1 cellular context compared by ENCODE assay signal in genomic region chr10:124417846-124418725, GRCh38.
A peak's percentile ranks its signal among the peaks of the same experiment; 100 is the strongest.
TF ChIP-seq lines count a peak whose summit lies in the region.

No MANE protein-coding gene starts in this region.

TF ChIP-seq in HepG2, 621 proteins besides CTCF, POLR2A, EP300 and RAD21 (continued from another document):
- no peak for TF ChIP-seq ZBED4 (CRISPR knock-in tag; IDR thresholded peaks at IDR 0.05; ENCODE audit: borderline replicate concordance)
- TF ChIP-seq HOXD1 (CRISPR knock-in tag; IDR thresholded peaks at IDR 0.05) = no peak
- TF ChIP-seq ZNF275 (CRISPR knock-in tag; IDR thresholded peaks at IDR 0.05; ENCODE audit: borderline replicate concordance) = no peak
- no peak for TF ChIP-seq POLR2AphosphoS2 (IDR thresholded peaks at IDR 0.05; ENCODE audit: low read depth, low read length)
- TF ChIP-seq GTF3A (CRISPR knock-in tag; conservative IDR thresholded peaks at IDR 0.05) = no peak
- TF ChIP-seq PRMT3 (CRISPR knock-in tag; IDR thresholded peaks at IDR 0.05; ENCODE audit: borderline replicate concordance, low read depth) = peak; percentile 40; the same call in 1 of the 2 replicates
- TF ChIP-seq MYC (CRISPR knock-in tag; IDR thresholded peaks at IDR 0.05; ENCODE audit: borderline replicate concordance) = peak; percentile 46; the same call in 1 of the 2 replicates
- TF ChIP-seq ZFAT (CRISPR knock-in tag; conservative IDR thresholded peaks at IDR 0.05) = no peak
- TF ChIP-seq ZBTB43 (CRISPR knock-in tag; conservative IDR thresholded peaks at IDR 0.05) = no peak
- TF ChIP-seq ZNF788 (CRISPR knock-in tag; IDR thresholded peaks at IDR 0.05; ENCODE audit: borderline replicate concordance) = peak; percentile 25; the same call in 1 of the 2 replicates
- TF ChIP-seq SRSF4 (IDR thresholded peaks at IDR 0.05; ENCODE audit: low read depth, low read length, poor library complexity, severe bottlenecking) = no peak
- 0 out of 2 replicates have a peak, but pooled peaks have one; percentile 6 for TF ChIP-seq ETS1 (CRISPR knock-in tag; IDR thresholded peaks at IDR 0.05)
- TF ChIP-seq HDAC2 (CRISPR knock-in tag; IDR thresholded peaks at IDR 0.05) = 0 out of 2 replicates have a peak, but pooled peaks have one; percentile 10
- TF ChIP-seq ZBTB7B (CRISPR knock-in tag; IDR thresholded peaks at IDR 0.05) = 0 out of 2 replicates have a peak, but pooled peaks have one; percentile 44
- no peak for TF ChIP-seq MXI1 (IDR thresholded peaks at IDR 0.05; ENCODE audit: borderline replicate concordance, low read depth, low read length)
- TF ChIP-seq ZNF607 (CRISPR knock-in tag; IDR thresholded peaks at IDR 0.05; ENCODE audit: borderline replicate concordance) = peak; percentile 42; the same call in 1 of the 2 replicates
- no peak for TF ChIP-seq ZNF768 (CRISPR knock-in tag; IDR thresholded peaks at IDR 0.05)
TF ChIP-seq in HepG2: peak in this region for 35.
